14 cellular contexts compared by ENCODE assay signal in genomic region chr2:189521686-189522434, GRCh38. TPM values are rescaled to one million over a fixed set of nuclear protein-coding genes. Genes with fewer than 3 reads are reported as not detected.
DNase-seq lines count a peak whose midpoint lies in the region; ATAC-seq and FAIRE-seq lines count a peak whose summit lies in the region.
"Had no signal": no experiment of that assay in that cellular context is flagged by ENCODE, and none has a peak within 500 bp of the region (broad histone marks: within the 10 kb centered on the region; RNA-seq: fewer than 3 reads in every experiment).

No MANE protein-coding gene starts in this region.

- peaks cover 0 to 6% (median 0%) of the 10 kb centered on the region in 5 donors for H3K36me3 Mint-ChIP-seq in naive thymus-derived CD4-positive, alpha-beta T cell
- H3K36me3 Mint-ChIP-seq: CD4-positive, alpha-beta memory T cell had no signal

- peaks cover 0 to 7% (median 3%) of the 10 kb centered on the region in 11 donors for H3K9me3 Mint-ChIP-seq in naive thymus-derived CD4-positive, alpha-beta T cell

- H3K27me3 Mint-ChIP-seq in naive thymus-derived CD4-positive, alpha-beta T cell = peaks cover 0 to 4% (median 0%) of the 10 kb centered on the region in 5 donors

- H3K4me3 Mint-ChIP-seq in naive thymus-derived CD4-positive, alpha-beta T cell = no peak overlapping the region
- H3K4me3 Mint-ChIP-seq: CD4-positive, alpha-beta memory T cell had no signal

- ATAC-seq in HG03354 (IDR thresholded peaks at IDR 0.05; ENCODE audit: poor library complexity, severe bottlenecking, unreplicated experiment) (peak; percentile 54), HG02981 (IDR thresholded peaks at IDR 0.05; ENCODE audit: unreplicated experiment) (no peak)
- peak; percentile 36 for ATAC-seq in naive thymus-derived CD4-positive, alpha-beta T cell
- ATAC-seq: SK-N-SH treated with all-trans-retinoic acid at 6 μM for 48 hours had no signal

- CTCF ChIA-PET in naive thymus-derived CD4-positive, alpha-beta T cell (lab: Charles Lee) = interaction anchor here (0.6 kb wide), 1 partner anchor 93 kb away, joined by 4 read pairs; no protein-coding TSS in a partner anchor

- DNase-seq in DMS53 treated with DMSO at 0.1 percent for 48 hours (lab: John Stamatoyannopoulos, UW; ENCODE audit: unreplicated experiment) = peak; percentile 36
- DNase-seq in astrocyte of the hippocampus (ENCODE audit: low read depth, low spot score) = peak; percentile 5
- DNase-seq in naive thymus-derived CD4-positive, alpha-beta T cell = no peak
- DNase-seq in RCC 7860 (ENCODE audit: low spot score) = no peak
- DNase-seq in SK-N-DZ (ENCODE audit: low spot score) = no peak
- no peak for DNase-seq in frontal cortex (ENCODE audit: low spot score in 2 of 2)
- DNase-seq: anterior cingulate cortex; CD4-positive, alpha-beta memory T cell; GOT3; stimulated activated naive CD4-positive, alpha-beta T cell treated with Interleukin-2 at 50 U/mL for 16 hours had no signal

- no peaks in the 10 kb centered on the region for H3K27me3 ChIP-seq in naive thymus-derived CD4-positive, alpha-beta T cell (ENCODE audit: control insufficient read depth in 2 of 2, insufficient read depth in 2 of 2, low read length in 2 of 2)

- no peaks in the 10 kb centered on the region for H3K36me3 ChIP-seq in naive thymus-derived CD4-positive, alpha-beta T cell (ENCODE audit: control insufficient read depth in 2 of 3, insufficient read depth in 3 of 3, low read length in 3 of 3)

- no peaks in the 10 kb centered on the region for H3K9me3 ChIP-seq in naive thymus-derived CD4-positive, alpha-beta T cell (ENCODE audit: control insufficient read depth in 2 of 3, low read length in 3 of 3)

- POLR2A ChIA-PET in naive thymus-derived CD4-positive, alpha-beta T cell (lab: Charles Lee) = no interaction called here

- no peak for FAIRE-seq in RCC 7860 (lab: Jason Lieb, UNC)
- no peak for FAIRE-seq in frontal cortex (lab: Jason Lieb, UNC)
- FAIRE-seq: GM12892 had no signal

- no peak overlapping the region for H3K27ac ChIP-seq in naive thymus-derived CD4-positive, alpha-beta T cell (ENCODE audit: low read depth, low read length)

- no peak overlapping the region for H3K27ac Mint-ChIP-seq in naive thymus-derived CD4-positive, alpha-beta T cell
- H3K27ac Mint-ChIP-seq: CD4-positive, alpha-beta memory T cell had no signal

- intact Hi-C loops in naive thymus-derived CD4-positive, alpha-beta T cell (cut with micrococcal nuclease) = no loop called here

- no peak overlapping the region for H3K4me3 ChIP-seq in naive thymus-derived CD4-positive, alpha-beta T cell (ENCODE audit: low read length)

- H3K4me1 ChIP-seq in naive thymus-derived CD4-positive, alpha-beta T cell (ENCODE audit: control insufficient read depth in 2 of 2, insufficient read depth in 2 of 2, low read length in 2 of 2) = no peaks in the 10 kb centered on the region

- no peaks in the 10 kb centered on the region for H3K4me1 Mint-ChIP-seq in naive thymus-derived CD4-positive, alpha-beta T cell

RNA-seq across cellular contexts. Expression of gene SLC40A1, which starts 58.7 kb away (rescaled TPM):
- total RNA-seq in naive thymus-derived CD4-positive, alpha-beta T cell = 10 to 100 TPM in 4 of 5 experiments, 1 to 10 TPM in 1; 4.2 to 38.0 (median 24.4) TPM
- 100 to 1,000 TPM; 101 to 117 TPM for polyA plus RNA-seq in naive thymus-derived CD4-positive, alpha-beta T cell
- polyA plus RNA-seq in SK-N-DZ (2014; cell fraction: cytosol; rRNA removed) = 3.9 and 8.0 TPM in 2 replicates
- polyA plus RNA-seq in SK-N-DZ (2014; cell fraction: nucleus; rRNA removed) = 4.7 and 5.2 TPM in 2 replicates
- 45.2 TPM for total RNA-seq in frontal cortex

Comparison
In these comparisons a context has a peak if more than half of its experiments do, and no peak if none do; other contexts are left out.
1. DNase-seq: peak in DMS53 treated with DMSO at 0.1 percent for 48 hours (single experiment) and astrocyte of the hippocampus (single experiment); none in naive thymus-derived CD4-positive, alpha-beta T cell (0 of 9), RCC 7860 (single experiment), SK-N-DZ (single experiment) and frontal cortex (0 of 2).